In the genomic region with DNA sequence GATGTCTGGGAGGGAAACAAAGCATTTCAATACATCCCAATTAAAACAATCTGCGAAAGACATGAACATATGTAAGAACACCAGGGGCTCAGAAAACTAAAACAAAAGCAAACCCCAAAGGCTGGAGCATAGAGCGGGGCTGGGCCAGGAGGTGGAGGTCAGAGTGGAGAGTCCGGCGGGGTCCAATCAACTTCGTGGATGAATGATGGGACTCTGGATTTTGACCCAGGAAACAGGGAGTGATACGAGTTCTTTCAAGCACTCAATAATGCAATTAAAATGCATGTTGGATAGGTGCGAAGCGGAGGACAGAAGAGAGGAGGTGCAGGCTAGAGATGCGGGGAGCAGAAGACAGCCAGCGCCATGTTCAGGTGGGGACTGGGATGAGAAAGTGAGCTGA, we compare ENCODE assay signal across 37 cellular contexts.
"Had no signal": no experiment of that assay in that cellular context is flagged by ENCODE, and none has a peak within 500 bp of the region (broad histone marks: within the 10 kb centered on the region; RNA-seq: fewer than 3 reads in every experiment).

No MANE protein-coding gene starts in this region.

- FAIRE-seq: astrocyte, TTC549 had no signal

- H3K27me3 Mint-ChIP-seq: activated B cell treated with CpG ODN at 0.5 μM for 24 hours; activated CD4-positive, alpha-beta memory T cell treated with anti-CD3 and anti-CD28 coated beads for 36 hours; activated CD8-positive, alpha-beta T cell treated with anti-CD3 and anti-CD28 coated beads for 36 hours; activated naive CD8-positive, alpha-beta T cell treated with anti-CD3 and anti-CD28 coated beads for 36 hours had no signal

- H3K4me3 Mint-ChIP-seq: activated B cell treated with CpG ODN at 0.5 μM for 24 hours; activated CD4-positive, alpha-beta memory T cell treated with anti-CD3 and anti-CD28 coated beads for 36 hours; activated CD4-positive, alpha-beta T cell treated with anti-CD3 and anti-CD28 coated beads, Interleukin-2, amount 10 ng/mL, durations not matched to agents 24 days and 14 days; activated CD8-positive, alpha-beta memory T cell treated with anti-CD3 and anti-CD28 coated beads, Interleukin-2, amount 10 ng/mL, durations not matched to agents 7 days and 5 days; activated CD8-positive, alpha-beta T cell treated with anti-CD3 and anti-CD28 coated beads for 36 hours; activated naive CD4-positive, alpha-beta T cell treated with anti-CD3 and anti-CD28 coated beads for 36 hours; activated naive CD8-positive, alpha-beta T cell treated with anti-CD3 and anti-CD28 coated beads for 36 hours; activated T-cell treated with anti-CD3 and anti-CD28 coated beads, Interleukin-2, amount 50 U/mL, for 4 hours; activated T-cell treated with anti-CD3 and anti-CD28 coated beads, Interleukin-2, amount 50 U/mL, for 72 hours; activated T-helper 1 cell treated with anti-CD3 and anti-CD28 coated beads, Interleukin-12 subunit alpha, Interleukin-12 subunit beta, Interleukin-2, Interleukin-4 antibody, amounts not matched to agents 30 ng/mL and 10 ng/mL and 1 ng/mL, durations not matched to agents 14 hours and 24 hours and 36 hours; activated T-helper 17 cell treated with anti-CD3 and anti-CD28 coated beads, Interleukin-2, amount 50 U/mL, for 72 hours; T-helper 1 cell treated with Interleukin-12 subunit alpha and Interleukin-12 subunit beta and Interleukin-4 antibody, amounts not matched to agents 30 μg/mL and 1 μg/mL, for 36 hours; T-helper 2 cell treated with Interferon-gamma antibody and Interleukin-4, amounts not matched to agents 5 μg/mL and 100 μg/mL, for 36 hours had no signal

- H3K4me3 ChIP-seq: adrenal gland, body of pancreas, breast epithelium had no signal

- DNase-seq: activated B cell treated with CpG ODN at 0.5 μM for 24 hours; activated CD4-positive, alpha-beta memory T cell treated with anti-CD3 and anti-CD28 coated beads for 36 hours; activated CD4-positive, alpha-beta T cell treated with anti-CD3 and anti-CD28 coated beads for 4 hours; activated CD4-positive, alpha-beta T cell treated with anti-CD3 and anti-CD28 coated beads, Interleukin-2, amount 10 ng/mL, durations not matched to agents 24 days and 14 days; activated CD4-positive, alpha-beta T cell treated with anti-CD3 and anti-CD28 coated beads, Interleukin-2, amount 50 U/mL, for 1 hour; activated CD4-positive, alpha-beta T cell treated with anti-CD3 and anti-CD28 coated beads, Interleukin-2, amount 50 U/mL, for 4 hours; activated CD4-positive, CD25-positive, alpha-beta regulatory T cell treated with anti-CD3 and anti-CD28 coated beads, Interleukin-2, amount 50 U/mL, for 72 hours; activated CD8-positive, alpha-beta memory T cell treated with anti-CD3 and anti-CD28 coated beads, Interleukin-2, amount 10 ng/mL, durations not matched to agents 7 days and 5 days; activated CD8-positive, alpha-beta T cell treated with anti-CD3 and anti-CD28 coated beads for 36 hours; activated effector memory CD4-positive, alpha-beta T cell treated with anti-CD3 and anti-CD28 coated beads, Interleukin-2, amount 50 U/mL, for 16 hours; activated gamma-delta T cell treated with Interleukin-2 at 50 U/mL for 16 hours; activated naive CD4-positive, alpha-beta T cell; activated naive CD4-positive, alpha-beta T cell treated with anti-CD3 and anti-CD28 coated beads for 36 hours; activated naive CD4-positive, alpha-beta T cell treated with anti-CD3 and anti-CD28 coated beads, Interleukin-2, amount 50 U/mL, for 16 hours; activated naive CD8-positive, alpha-beta T cell treated with anti-CD3 and anti-CD28 coated beads for 36 hours; activated T-cell treated with anti-CD3 and anti-CD28 coated beads for 4 hours; activated T-cell treated with anti-CD3 and anti-CD28 coated beads, Interleukin-2, amount 50 U/mL, for 1 hour; activated T-cell treated with anti-CD3 and anti-CD28 coated beads, Interleukin-2, amount 50 U/mL, for 4 hours; activated T-cell treated with anti-CD3 and anti-CD28 coated beads, Interleukin-2, amount 50 U/mL, for 72 hours; adrenal gland; amniotic stem cell; aorta; body of pancreas; brain microvascular endothelial cell; central memory CD4-positive, alpha-beta T cell; T-helper 1 cell; T-helper 2 cell; T-helper 9 cell had no signal

- H3K9me3 Mint-ChIP-seq: activated B cell treated with CpG ODN at 0.5 μM for 24 hours; activated CD4-positive, alpha-beta memory T cell treated with anti-CD3 and anti-CD28 coated beads for 36 hours; activated CD4-positive, alpha-beta T cell treated with anti-CD3 and anti-CD28 coated beads, Interleukin-2, amount 10 ng/mL, durations not matched to agents 24 days and 14 days; activated CD8-positive, alpha-beta T cell treated with anti-CD3 and anti-CD28 coated beads for 36 hours; activated naive CD4-positive, alpha-beta T cell treated with anti-CD3 and anti-CD28 coated beads for 36 hours; activated naive CD4-positive, alpha-beta T cell treated with anti-CD3 and anti-CD28 coated beads, Interleukin-2, amount 50 U/mL, for 72 hours; activated naive CD8-positive, alpha-beta T cell treated with anti-CD3 and anti-CD28 coated beads for 36 hours; activated T-cell treated with anti-CD3 and anti-CD28 coated beads, Interleukin-2, amount 50 U/mL, for 4 hours; activated T-cell treated with anti-CD3 and anti-CD28 coated beads, Interleukin-2, amount 50 U/mL, for 72 hours; activated T-helper 1 cell treated with anti-CD3 and anti-CD28 coated beads, Interleukin-12 subunit alpha, Interleukin-12 subunit beta, Interleukin-2, Interleukin-4 antibody, amounts not matched to agents 30 ng/mL and 10 ng/mL and 1 ng/mL, durations not matched to agents 14 hours and 24 hours and 36 hours; activated T-helper 17 cell treated with anti-CD3 and anti-CD28 coated beads, Interleukin-2, amount 50 U/mL, for 72 hours; T-helper 1 cell treated with Interleukin-12 subunit alpha and Interleukin-12 subunit beta and Interleukin-4 antibody, amounts not matched to agents 30 μg/mL and 1 μg/mL, for 36 hours; T-helper 2 cell treated with Interferon-gamma antibody and Interleukin-4, amounts not matched to agents 5 μg/mL and 100 μg/mL, for 36 hours had no signal

- H3K36me3 Mint-ChIP-seq: activated CD4-positive, alpha-beta memory T cell treated with anti-CD3 and anti-CD28 coated beads for 36 hours; activated CD8-positive, alpha-beta memory T cell treated with anti-CD3 and anti-CD28 coated beads, Interleukin-2, amount 10 ng/mL, durations not matched to agents 7 days and 5 days; activated naive CD4-positive, alpha-beta T cell treated with anti-CD3 and anti-CD28 coated beads, Interleukin-2, amount 50 U/mL, for 72 hours; activated naive CD8-positive, alpha-beta T cell treated with anti-CD3 and anti-CD28 coated beads for 36 hours had no signal

- H3K4me1 ChIP-seq: adrenal gland, body of pancreas, breast epithelium had no signal

- ATAC-seq: activated CD8-positive, alpha-beta memory T cell treated with anti-CD3 and anti-CD28 coated beads, Interleukin-2, amount 10 ng/mL, durations not matched to agents 7 days and 5 days; activated CD8-positive, alpha-beta T cell treated with anti-CD3 and anti-CD28 coated beads for 36 hours; activated naive CD4-positive, alpha-beta T cell treated with anti-CD3 and anti-CD28 coated beads, Interleukin-2, amount 50 U/mL, for 72 hours; activated T-cell treated with anti-CD3 and anti-CD28 coated beads, Interleukin-2, amount 50 U/mL, for 4 hours; activated T-cell treated with anti-CD3 and anti-CD28 coated beads, Interleukin-2, amount 50 U/mL, for 72 hours; activated T-helper 17 cell treated with anti-CD3 and anti-CD28 coated beads, Interleukin-2, amount 50 U/mL, for 72 hours; body of pancreas had no signal

- H3K36me3 ChIP-seq: adrenal gland, brain microvascular endothelial cell, breast epithelium had no signal

- H3K4me1 Mint-ChIP-seq: activated B cell treated with CpG ODN at 0.5 μM for 24 hours; activated CD4-positive, alpha-beta T cell treated with anti-CD3 and anti-CD28 coated beads, Interleukin-2, amount 10 ng/mL, durations not matched to agents 24 days and 14 days; activated CD8-positive, alpha-beta memory T cell treated with anti-CD3 and anti-CD28 coated beads, Interleukin-2, amount 10 ng/mL, durations not matched to agents 7 days and 5 days; activated naive CD8-positive, alpha-beta T cell treated with anti-CD3 and anti-CD28 coated beads for 36 hours; activated T-helper 17 cell treated with anti-CD3 and anti-CD28 coated beads, Interleukin-2, amount 50 U/mL, for 72 hours had no signal

- H3K27me3 ChIP-seq: adrenal gland, body of pancreas, brain microvascular endothelial cell, breast epithelium had no signal

- H3K27ac ChIP-seq: adrenal gland, body of pancreas, brain microvascular endothelial cell, breast epithelium, VCaP had no signal

- H3K9me3 ChIP-seq: adrenal gland, body of pancreas, breast epithelium had no signal

- H3K27ac Mint-ChIP-seq: activated B cell treated with CpG ODN at 0.5 μM for 24 hours; activated CD4-positive, alpha-beta memory T cell treated with anti-CD3 and anti-CD28 coated beads for 36 hours; activated CD4-positive, alpha-beta T cell treated with anti-CD3 and anti-CD28 coated beads, Interleukin-2, amount 10 ng/mL, durations not matched to agents 24 days and 14 days; activated CD8-positive, alpha-beta memory T cell treated with anti-CD3 and anti-CD28 coated beads, Interleukin-2, amount 10 ng/mL, durations not matched to agents 7 days and 5 days; activated CD8-positive, alpha-beta T cell treated with anti-CD3 and anti-CD28 coated beads for 36 hours; activated naive CD4-positive, alpha-beta T cell treated with anti-CD3 and anti-CD28 coated beads for 36 hours; activated naive CD4-positive, alpha-beta T cell treated with anti-CD3 and anti-CD28 coated beads, Interleukin-2, amount 50 U/mL, for 72 hours; activated naive CD8-positive, alpha-beta T cell treated with anti-CD3 and anti-CD28 coated beads for 36 hours; activated T-cell treated with anti-CD3 and anti-CD28 coated beads, Interleukin-2, amount 50 U/mL, for 72 hours; activated T-helper 1 cell treated with anti-CD3 and anti-CD28 coated beads, Interleukin-12 subunit alpha, Interleukin-12 subunit beta, Interleukin-2, Interleukin-4 antibody, amounts not matched to agents 30 ng/mL and 10 ng/mL and 1 ng/mL, durations not matched to agents 14 hours and 24 hours and 36 hours; activated T-helper 17 cell treated with anti-CD3 and anti-CD28 coated beads, Interleukin-2, amount 50 U/mL, for 72 hours; T-helper 1 cell treated with Interleukin-12 subunit alpha and Interleukin-12 subunit beta and Interleukin-4 antibody, amounts not matched to agents 30 μg/mL and 1 μg/mL, for 36 hours; T-helper 2 cell treated with Interferon-gamma antibody and Interleukin-4, amounts not matched to agents 5 μg/mL and 100 μg/mL, for 36 hours had no signal
